Comparison of ENCODE assay signal across 2 cellular contexts in genomic region chr16:67841816-67842508, GRCh38.
TF ChIP-seq lines count a peak whose summit lies in the region.

THAP11 (plus strand) TSS chr16:67842320; CDS start chr16:67842555, 235 bp downstream.

TF ChIP-seq in A549, 52 proteins besides CTCF, POLR2A, EP300 and RAD21 (continued from another document):
- TF ChIP-seq ELK1 (IDR thresholded peaks at IDR 0.05; ENCODE audit: low read depth, low read length): no peak
- TF ChIP-seq JUNB (IDR thresholded peaks at IDR 0.05): no peak
- TF ChIP-seq MAFK (IDR thresholded peaks at IDR 0.05; ENCODE audit: partially characterized antibody): no peak
- no peak for TF ChIP-seq HOXA7 (CRISPR knock-in tag; IDR thresholded peaks at IDR 0.05)
- no peak for TF ChIP-seq HDAC2 (IDR thresholded peaks at IDR 0.05)

TF ChIP-seq in K562, 482 proteins besides CTCF, POLR2A, EP300 and RAD21 (continued from another document and continues in another):
- no peak for TF ChIP-seq DEAF1 (CRISPR knock-in tag; IDR thresholded peaks at IDR 0.05)
- peak; percentile 88 for TF ChIP-seq POLR2G (IDR thresholded peaks at IDR 0.05; ENCODE audit: low read depth, low read length)
- TF ChIP-seq MNT (conservative IDR thresholded peaks at IDR 0.05): peak in 1 of 2 experiments; percentile 70; a peak in 2 of 4 replicates
- TF ChIP-seq E2F8 (IDR thresholded peaks at IDR 0.05; ENCODE audit: low read depth, partially characterized antibody): no peak
- no peak for TF ChIP-seq CHD7 (IDR thresholded peaks at IDR 0.05; ENCODE audit: low read depth, low read length)
- TF ChIP-seq ATF7 (IDR thresholded peaks at IDR 0.05): peak; percentile 78; the same call in 1 of the 2 replicates
- peak; percentile 71 for TF ChIP-seq RB1 (IDR thresholded peaks at IDR 0.05; ENCODE audit: low read depth)
- TF ChIP-seq MCM3 (IDR thresholded peaks at IDR 0.05): no peak
- TF ChIP-seq BCOR (IDR thresholded peaks at IDR 0.05): no peak
- TF ChIP-seq ZKSCAN8 (CRISPR knock-in tag; IDR thresholded peaks at IDR 0.05): no peak
- no peak for TF ChIP-seq ZNF140 (CRISPR knock-in tag; IDR thresholded peaks at IDR 0.05)
- TF ChIP-seq KDM1A (IDR thresholded peaks at IDR 0.05): no peak
- TF ChIP-seq FOS (IDR thresholded peaks at IDR 0.05; ENCODE audit: extremely low read depth, insufficient read length): no peak
- TF ChIP-seq NFXL1 (CRISPR knock-in tag; IDR thresholded peaks at IDR 0.05): no peak
- TF ChIP-seq NCOA1 (IDR thresholded peaks at IDR 0.05; ENCODE audit: low read depth): no peak
- TF ChIP-seq ZNF395 (CRISPR knock-in tag; IDR thresholded peaks at IDR 0.05): no peak
- peak; percentile 97 for TF ChIP-seq GABPB1 (CRISPR knock-in tag; IDR thresholded peaks at IDR 0.05)
- peak; percentile 71 for TF ChIP-seq USF1 (CRISPR knock-in tag; IDR thresholded peaks at IDR 0.05)
- no peak for TF ChIP-seq HBP1 (CRISPR knock-in tag; IDR thresholded peaks at IDR 0.05)
- peak; percentile 33; the same call in 1 of the 2 replicates for TF ChIP-seq ZNF644 (tag; IDR thresholded peaks at IDR 0.05; ENCODE audit: low read depth)
- peak; percentile 95 for TF ChIP-seq ZNF143 (CRISPR knock-in tag; IDR thresholded peaks at IDR 0.05)
- TF ChIP-seq ZC3H11A (IDR thresholded peaks at IDR 0.05; ENCODE audit: low read depth, low read length): no peak
- peak; percentile 62 for TF ChIP-seq SMAD1 (IDR thresholded peaks at IDR 0.05; ENCODE audit: low read depth, low read length, partially characterized antibody)
- no peak for TF ChIP-seq TAF7 (tag; IDR thresholded peaks at IDR 0.05)
- peak; percentile 57; the same call in 1 of the 2 replicates for TF ChIP-seq GTF2E2 (tag; IDR thresholded peaks at IDR 0.05)
- TF ChIP-seq ZNF79 (CRISPR knock-in tag; IDR thresholded peaks at IDR 0.05; ENCODE audit: low read depth): no peak
- no peak; the same call in 1 of the 2 replicates for TF ChIP-seq DMBX1 (CRISPR knock-in tag; IDR thresholded peaks at IDR 0.05; ENCODE audit: borderline replicate concordance)
- peak; percentile 83 for TF ChIP-seq FIP1L1 (IDR thresholded peaks at IDR 0.05; ENCODE audit: low read depth, low read length, poor library complexity, severe bottlenecking)
- TF ChIP-seq KLF6 (CRISPR knock-in tag; IDR thresholded peaks at IDR 0.05; ENCODE audit: borderline replicate concordance): no peak
- 0 out of 4 replicates have a peak, but pooled peaks have one; percentile 13 to 67 for TF ChIP-seq TEAD1 (CRISPR knock-in tag; IDR thresholded peaks at IDR 0.05)
- no peak for TF ChIP-seq HDAC2 (IDR thresholded peaks at IDR 0.05)
- no peak for TF ChIP-seq XRCC3 (IDR thresholded peaks at IDR 0.05)
- peak; percentile 65; the same call in 1 of the 2 replicates for TF ChIP-seq PHF8 (IDR thresholded peaks at IDR 0.05; ENCODE audit: borderline replicate concordance, low read length)
- TF ChIP-seq FOXA3 (CRISPR knock-in tag; conservative IDR thresholded peaks at IDR 0.05 in 1 of 2, IDR thresholded peaks at IDR 0.05 in 1 of 2): no peak
- TF ChIP-seq ZNF699 (CRISPR knock-in tag; IDR thresholded peaks at IDR 0.05; ENCODE audit: insufficient replicate concordance): no peak
- TF ChIP-seq CBX1 (IDR thresholded peaks at IDR 0.05; ENCODE audit: low read depth): peak; percentile 37; the same call in 1 of the 2 replicates
- 0 out of 2 replicates have a peak, but pooled peaks have one; percentile 4 for TF ChIP-seq BACH1 (tag; IDR thresholded peaks at IDR 0.05)
- no peak for TF ChIP-seq ZNF239 (CRISPR knock-in tag; IDR thresholded peaks at IDR 0.05)
- 0 out of 2 replicates have a peak, but pooled peaks have one; percentile 6 for TF ChIP-seq SOX6 (IDR thresholded peaks at IDR 0.05)
- TF ChIP-seq TCF15 (CRISPR knock-in tag; IDR thresholded peaks at IDR 0.05): no peak
- TF ChIP-seq CCAR2 (IDR thresholded peaks at IDR 0.05; ENCODE audit: low read depth, low read length): no peak
